Comparison of ENCODE assay signal across 16 cellular contexts in genomic region chr7:45161138-45161537, GRCh38. TPM values are rescaled to one million over a fixed set of nuclear protein-coding genes. Genes with fewer than 3 reads are reported as not detected.
"Had no signal": no experiment of that assay in that cellular context is flagged by ENCODE, and none has a peak within 500 bp of the region (broad histone marks: within the 10 kb centered on the region; RNA-seq: fewer than 3 reads in every experiment).

No MANE protein-coding gene starts in this region.

- H3K4me3 Mint-ChIP-seq: activated CD4-positive, alpha-beta T cell treated with anti-CD3 and anti-CD28 coated beads for 36 hours; activated naive CD4-positive, alpha-beta T cell treated with anti-CD3 and anti-CD28 coated beads, Interleukin-2, amount 50 U/mL, for 24 hours had no signal

- H3K4me3 ChIP-seq: breast epithelium, esophagus squamous epithelium, ovary, transverse colon had no signal

- H3K27ac Mint-ChIP-seq: activated CD4-positive, alpha-beta T cell treated with anti-CD3 and anti-CD28 coated beads for 36 hours had no signal

- H3K4me1 Mint-ChIP-seq: activated CD4-positive, alpha-beta T cell treated with anti-CD3 and anti-CD28 coated beads for 36 hours had no signal

- H3K4me1 ChIP-seq: breast epithelium, foreskin keratinocyte had no signal

- H3K36me3 ChIP-seq: breast epithelium, esophagus squamous epithelium, ovary, transverse colon had no signal

- DNase-seq: activated CD4-positive, alpha-beta T cell treated with anti-CD3 and anti-CD28 coated beads for 36 hours; activated effector memory CD4-positive, alpha-beta T cell treated with Interleukin-2 at 50 U/mL for 16 hours; activated T-cell treated with anti-CD3 and anti-CD28 coated beads for 4 hours; esophagus squamous epithelium; foreskin keratinocyte; islet precursor cell; left ventricle myocardium superior; ovary; SIG-M5; T1000; transverse colon had no signal

- H3K27me3 ChIP-seq: ovary had no signal

- ATAC-seq: foreskin keratinocyte had no signal

- H3K27ac ChIP-seq: breast epithelium, foreskin keratinocyte, ovary, transverse colon, VCaP had no signal

- H3K36me3 Mint-ChIP-seq: activated naive CD4-positive, alpha-beta T cell treated with anti-CD3 and anti-CD28 coated beads, Interleukin-2, amount 50 U/mL, for 24 hours had no signal

RNA-seq across cellular contexts. Expression of gene RAMP3, which starts 3.5 kb away (rescaled TPM):
- total RNA-seq: activated CD4-positive, alpha-beta T cell treated with anti-CD3 and anti-CD28 coated beads for 36 hours; activated CD8-positive, alpha-beta memory T cell treated with anti-CD3 and anti-CD28 coated beads for 36 hours; foreskin keratinocyte had no signal
- polyA plus RNA-seq: foreskin keratinocyte, neural cell had no signal
